9 cellular contexts compared by ENCODE assay signal in the genomic region with DNA sequence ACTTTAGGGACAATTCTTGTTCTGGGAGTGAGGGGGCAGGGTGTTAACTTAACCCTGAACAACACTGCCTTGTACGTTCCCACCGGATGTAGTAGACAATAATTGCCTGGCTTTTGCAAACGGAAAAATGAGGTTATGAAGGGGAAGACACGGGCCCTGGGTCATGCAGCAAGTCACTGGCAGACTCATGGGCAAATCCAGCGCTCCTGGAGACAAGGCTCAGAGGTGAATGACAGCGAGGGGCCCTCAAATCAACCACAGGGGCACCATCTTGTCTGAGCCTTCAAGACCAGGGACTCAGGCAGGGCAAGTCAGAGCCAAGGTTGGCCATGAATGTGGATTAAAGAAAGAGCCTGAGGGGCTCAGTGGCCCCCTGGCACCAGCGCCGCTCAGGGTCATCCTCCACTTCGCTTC. TPM values are rescaled to one million over a fixed set of nuclear protein-coding genes. Genes with fewer than 3 reads are reported as not detected.
DNase-seq lines count a peak whose midpoint lies in the region; ATAC-seq and TF ChIP-seq lines count a peak whose summit lies in the region.
"Had no signal": no experiment of that assay in that cellular context is flagged by ENCODE, and none has a peak within 500 bp of the region (broad histone marks: within the 10 kb centered on the region; RNA-seq: fewer than 3 reads in every experiment).

No MANE protein-coding gene starts in this region.

- H3K4me3 ChIP-seq in heart right ventricle (peak overlapping the region in 3 of 10 donors; percentile 37 to 98 (median 93)), upper lobe of left lung (peak overlapping the region in 1 of 4 donors; percentile 98)

- H3K27ac Mint-ChIP-seq in activated T-helper 17 cell treated with anti-CD3 and anti-CD28 coated beads, Interleukin-2, amount 50 U/mL, for 72 hours = peak overlapping the region; percentile 89
- peak overlapping the region; percentile 92 for H3K27ac Mint-ChIP-seq in memory B cell

- TF ChIP-seq POLR2A in upper lobe of left lung (IDR thresholded peaks at IDR 0.05) = no peak

- H3K36me3 ChIP-seq in heart right ventricle (no peaks in the 10 kb centered on the region), upper lobe of left lung (no peaks in the 10 kb centered on the region)

- H3K36me3 Mint-ChIP-seq in activated T-helper 17 cell treated with anti-CD3 and anti-CD28 coated beads, Interleukin-2, amount 50 U/mL, for 72 hours (ENCODE audit: low read depth) = peaks cover 64% of the 10 kb centered on the region
- H3K36me3 Mint-ChIP-seq in memory B cell = peaks cover 7% of the 10 kb centered on the region

- H3K27me3 ChIP-seq in heart right ventricle (no peaks in the 10 kb centered on the region), upper lobe of left lung (no peaks in the 10 kb centered on the region)

- H3K4me3 Mint-ChIP-seq in activated T-helper 17 cell treated with anti-CD3 and anti-CD28 coated beads, Interleukin-2, amount 50 U/mL, for 72 hours = peak overlapping the region; percentile 98
- H3K4me3 Mint-ChIP-seq in memory B cell = peak overlapping the region; percentile 99

- ATAC-seq in heart right ventricle = no peak
- ATAC-seq in activated T-helper 17 cell treated with anti-CD3 and anti-CD28 coated beads, Interleukin-2, amount 50 U/mL, for 72 hours (replicated peaks) = peak; percentile 28
- ATAC-seq in memory B cell (ENCODE audit: low read depth) = no peak
- no peak for ATAC-seq in upper lobe of left lung (ENCODE audit: low FRiP score in 2 of 2)
- no peak for ATAC-seq in GM18520 (IDR thresholded peaks at IDR 0.05; ENCODE audit: unreplicated experiment)
- ATAC-seq in HG02870 (IDR thresholded peaks at IDR 0.05; ENCODE audit: unreplicated experiment) = no peak
- ATAC-seq in HG03135 (IDR thresholded peaks at IDR 0.05; ENCODE audit: unreplicated experiment) = no peak

- H3K9me3 ChIP-seq in heart right ventricle (no peaks in the 10 kb centered on the region), upper lobe of left lung (no peaks in the 10 kb centered on the region)

- DNase-seq in heart right ventricle (no peak), cardiac septum (ENCODE audit: low spot score) (no peak), memory B cell (ENCODE audit: low spot score in 2 of 2) (no peak), upper lobe of left lung (no peak)

- intact Hi-C loops in heart right ventricle (cut with DNase I) (loop anchor here in 7 of 10 donors (5.0 to 10.0 kb wide), 4 partner anchors 62 to 135 kb away; no protein-coding TSS in a partner anchor), cardiac septum (cut with DNase I) (loop anchor here (2.0 to 10.0 kb wide), 2 partner anchors 65 to 285 kb away; no protein-coding TSS in a partner anchor)

- H3K4me1 Mint-ChIP-seq in activated T-helper 17 cell treated with anti-CD3 and anti-CD28 coated beads, Interleukin-2, amount 50 U/mL, for 72 hours = peaks cover 50% of the 10 kb centered on the region
- peaks cover 60% of the 10 kb centered on the region for H3K4me1 Mint-ChIP-seq in memory B cell

- no peaks in the 10 kb centered on the region for H3K27me3 Mint-ChIP-seq in activated T-helper 17 cell treated with anti-CD3 and anti-CD28 coated beads, Interleukin-2, amount 50 U/mL, for 72 hours
- no peaks in the 10 kb centered on the region for H3K27me3 Mint-ChIP-seq in memory B cell

- peak overlapping the region in 8 of 10 donors; percentile 55 to 92 (median 78) for H3K27ac ChIP-seq in heart right ventricle
- H3K27ac ChIP-seq in upper lobe of left lung = peak overlapping the region; percentile 84 to 94 (median 88)

- WGBS in heart right ventricle, 2 donors = 68 to 77% methylated on average over 9 of the region's 9 CpGs
- WGBS in upper lobe of left lung, 2 donors = 43 to 52% methylated on average over 5 to 9 of the region's 9 CpGs

- TF ChIP-seq EP300 in upper lobe of left lung (IDR thresholded peaks at IDR 0.05) = no peak

- H3K4me1 ChIP-seq in heart right ventricle = peaks cover 25 to 64% (median 52%) of the 10 kb centered on the region in 9 donors
- H3K4me1 ChIP-seq in upper lobe of left lung = peaks cover 36 to 73% (median 41%) of the 10 kb centered on the region in 4 donors

- TF ChIP-seq CTCF in heart right ventricle (IDR thresholded peaks at IDR 0.05) (no peak), upper lobe of left lung (IDR thresholded peaks at IDR 0.05) (no peak)

- H3K9me3 Mint-ChIP-seq in activated T-helper 17 cell treated with anti-CD3 and anti-CD28 coated beads, Interleukin-2, amount 50 U/mL, for 72 hours = no peaks in the 10 kb centered on the region
- H3K9me3 Mint-ChIP-seq in memory B cell = no peaks in the 10 kb centered on the region

RNA-seq across cellular contexts. Expression of a gene that starts 2.8 kb away (rescaled TPM):
- total RNA-seq in heart right ventricle = 10 to 100 TPM in 7 of 10 donors, 1 to 10 TPM in 3; 7.3 to 16.9 (median 10.6) TPM
- polyA plus RNA-seq in heart right ventricle = 1 to 10 TPM; 6.8 to 7.3 TPM
- total RNA-seq in cardiac septum = 9.7 TPM
- total RNA-seq in activated T-helper 17 cell treated with anti-CD3 and anti-CD28 coated beads, Interleukin-2, amount 50 U/mL, for 72 hours = 10 to 100 TPM; 18.4 to 62.5 TPM
- 10 to 100 TPM; 11.4 to 52.4 (median 18.4) TPM for total RNA-seq in upper lobe of left lung

RNA-seq across cellular contexts. Expression of a gene that starts 49.4 kb away (rescaled TPM):
- total RNA-seq in heart right ventricle (not detected), cardiac septum (not detected), upper lobe of left lung (1 to 10 TPM in 1 of 6 donors, under 1 TPM in 2, not detected in 3; 0.67 to 3.6 (median 0.76) TPM)
- polyA plus RNA-seq in heart right ventricle = not detected
- not detected for total RNA-seq in activated T-helper 17 cell treated with anti-CD3 and anti-CD28 coated beads, Interleukin-2, amount 50 U/mL, for 72 hours
- total RNA-seq: mesenteric fat pad had no signal
